In the genomic region with DNA sequence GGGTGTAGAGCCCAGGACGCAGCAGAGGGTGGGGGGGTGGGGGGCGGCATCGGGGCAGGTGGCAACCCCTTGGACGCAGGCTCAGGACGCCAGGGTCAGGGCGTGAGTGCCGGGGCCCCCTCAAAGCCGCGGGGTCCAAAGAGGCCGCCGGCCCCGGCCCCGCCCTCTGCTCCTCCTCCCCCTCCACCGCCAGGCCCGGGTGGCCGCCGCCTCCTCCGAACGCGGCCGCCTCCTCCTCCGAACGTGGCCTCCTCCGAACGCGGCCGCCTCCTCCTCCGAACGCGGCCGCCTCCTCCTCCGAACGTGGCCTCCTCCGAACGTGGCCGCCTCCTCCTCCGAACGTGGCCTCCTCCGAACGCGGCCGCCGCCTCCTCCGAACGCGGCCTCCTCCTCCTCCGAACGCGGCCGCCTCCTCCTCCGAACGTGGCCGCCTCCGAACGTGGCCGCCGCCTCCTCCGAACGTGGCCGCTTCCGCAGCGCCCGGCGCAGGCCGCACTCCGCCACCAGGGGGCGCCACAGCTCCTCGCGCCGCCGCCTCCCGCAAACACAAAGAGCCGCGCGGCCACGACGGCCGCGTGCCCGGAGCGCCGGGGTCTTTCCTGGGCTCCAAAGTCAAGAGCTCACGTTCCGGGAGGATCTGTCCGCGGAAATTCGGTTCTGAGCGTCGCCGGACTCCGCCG, we compare ENCODE assay signal across 1 cellular context.
TF ChIP-seq lines count a peak whose summit lies in the region.

No MANE protein-coding gene starts in this region.

TF ChIP-seq in HepG2, 621 proteins besides CTCF, POLR2A, EP300 and RAD21 (continued from another document and continues in another):
- TF ChIP-seq, protein P1, sequence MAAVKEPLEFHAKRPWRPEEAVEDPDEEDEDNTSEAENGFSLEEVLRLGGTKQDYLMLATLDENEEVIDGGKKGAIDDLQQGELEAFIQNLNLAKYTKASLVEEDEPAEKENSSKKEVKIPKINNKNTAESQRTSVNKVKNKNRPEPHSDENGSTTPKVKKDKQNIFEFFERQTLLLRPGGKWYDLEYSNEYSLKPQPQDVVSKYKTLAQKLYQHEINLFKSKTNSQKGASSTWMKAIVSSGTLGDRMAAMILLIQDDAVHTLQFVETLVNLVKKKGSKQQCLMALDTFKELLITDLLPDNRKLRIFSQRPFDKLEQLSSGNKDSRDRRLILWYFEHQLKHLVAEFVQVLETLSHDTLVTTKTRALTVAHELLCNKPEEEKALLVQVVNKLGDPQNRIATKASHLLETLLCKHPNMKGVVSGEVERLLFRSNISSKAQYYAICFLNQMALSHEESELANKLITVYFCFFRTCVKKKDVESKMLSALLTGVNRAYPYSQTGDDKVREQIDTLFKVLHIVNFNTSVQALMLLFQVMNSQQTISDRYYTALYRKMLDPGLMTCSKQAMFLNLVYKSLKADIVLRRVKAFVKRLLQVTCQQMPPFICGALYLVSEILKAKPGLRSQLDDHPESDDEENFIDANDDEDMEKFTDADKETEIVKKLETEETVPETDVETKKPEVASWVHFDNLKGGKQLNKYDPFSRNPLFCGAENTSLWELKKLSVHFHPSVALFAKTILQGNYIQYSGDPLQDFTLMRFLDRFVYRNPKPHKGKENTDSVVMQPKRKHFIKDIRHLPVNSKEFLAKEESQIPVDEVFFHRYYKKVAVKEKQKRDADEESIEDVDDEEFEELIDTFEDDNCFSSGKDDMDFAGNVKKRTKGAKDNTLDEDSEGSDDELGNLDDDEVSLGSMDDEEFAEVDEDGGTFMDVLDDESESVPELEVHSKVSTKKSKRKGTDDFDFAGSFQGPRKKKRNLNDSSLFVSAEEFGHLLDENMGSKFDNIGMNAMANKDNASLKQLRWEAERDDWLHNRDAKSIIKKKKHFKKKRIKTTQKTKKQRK (IDR thresholded peaks at IDR 0.05; ENCODE audit: low read length) = no peak
- TF ChIP-seq ADNP (CRISPR knock-in tag; IDR thresholded peaks at IDR 0.05) = no peak
- TF ChIP-seq BHLHE40 (IDR thresholded peaks at IDR 0.05; ENCODE audit: low read length) = 0 out of 2 replicates have a peak, but pooled peaks have one; percentile 22
- TF ChIP-seq ZNF335 (CRISPR knock-in tag; IDR thresholded peaks at IDR 0.05) = no peak
- TF ChIP-seq ZNF724P (CRISPR knock-in tag; IDR thresholded peaks at IDR 0.05; ENCODE audit: borderline replicate concordance) = no peak
- no peak for TF ChIP-seq PAWR (CRISPR knock-in tag; IDR thresholded peaks at IDR 0.05; ENCODE audit: borderline replicate concordance)
- 0 out of 2 replicates have a peak, but pooled peaks have one; percentile 53 for TF ChIP-seq ARNT2 (CRISPR knock-in tag; IDR thresholded peaks at IDR 0.05; ENCODE audit: low read depth)
- no peak for TF ChIP-seq EEA1 (CRISPR knock-in tag; IDR thresholded peaks at IDR 0.05; ENCODE audit: borderline replicate concordance)
- TF ChIP-seq, protein P2, sequence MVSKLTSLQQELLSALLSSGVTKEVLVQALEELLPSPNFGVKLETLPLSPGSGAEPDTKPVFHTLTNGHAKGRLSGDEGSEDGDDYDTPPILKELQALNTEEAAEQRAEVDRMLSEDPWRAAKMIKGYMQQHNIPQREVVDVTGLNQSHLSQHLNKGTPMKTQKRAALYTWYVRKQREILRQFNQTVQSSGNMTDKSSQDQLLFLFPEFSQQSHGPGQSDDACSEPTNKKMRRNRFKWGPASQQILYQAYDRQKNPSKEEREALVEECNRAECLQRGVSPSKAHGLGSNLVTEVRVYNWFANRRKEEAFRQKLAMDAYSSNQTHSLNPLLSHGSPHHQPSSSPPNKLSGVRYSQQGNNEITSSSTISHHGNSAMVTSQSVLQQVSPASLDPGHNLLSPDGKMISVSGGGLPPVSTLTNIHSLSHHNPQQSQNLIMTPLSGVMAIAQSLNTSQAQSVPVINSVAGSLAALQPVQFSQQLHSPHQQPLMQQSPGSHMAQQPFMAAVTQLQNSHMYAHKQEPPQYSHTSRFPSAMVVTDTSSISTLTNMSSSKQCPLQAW (CRISPR knock-in tag; IDR thresholded peaks at IDR 0.05) = no peak
- TF ChIP-seq REXO4 (CRISPR knock-in tag; IDR thresholded peaks at IDR 0.05; ENCODE audit: borderline replicate concordance) = 0 out of 2 replicates have a peak, but pooled peaks have one; percentile 52
- peak; percentile 56; the same call in 1 of the 2 replicates for TF ChIP-seq ZNF607 (CRISPR knock-in tag; IDR thresholded peaks at IDR 0.05; ENCODE audit: borderline replicate concordance)
- TF ChIP-seq MYC (CRISPR knock-in tag; IDR thresholded peaks at IDR 0.05; ENCODE audit: borderline replicate concordance) = peak; percentile 84
- TF ChIP-seq NCOA1 (CRISPR knock-in tag; IDR thresholded peaks at IDR 0.05) = no peak
- no peak for TF ChIP-seq ZNF549 (CRISPR knock-in tag; IDR thresholded peaks at IDR 0.05)
- TF ChIP-seq ZNF121 (CRISPR knock-in tag; IDR thresholded peaks at IDR 0.05) = no peak
- TF ChIP-seq ZNF883 (CRISPR knock-in tag; IDR thresholded peaks at IDR 0.05; ENCODE audit: not compliant biosample characterization) = peak; percentile 58
- TF ChIP-seq, protein P3, sequence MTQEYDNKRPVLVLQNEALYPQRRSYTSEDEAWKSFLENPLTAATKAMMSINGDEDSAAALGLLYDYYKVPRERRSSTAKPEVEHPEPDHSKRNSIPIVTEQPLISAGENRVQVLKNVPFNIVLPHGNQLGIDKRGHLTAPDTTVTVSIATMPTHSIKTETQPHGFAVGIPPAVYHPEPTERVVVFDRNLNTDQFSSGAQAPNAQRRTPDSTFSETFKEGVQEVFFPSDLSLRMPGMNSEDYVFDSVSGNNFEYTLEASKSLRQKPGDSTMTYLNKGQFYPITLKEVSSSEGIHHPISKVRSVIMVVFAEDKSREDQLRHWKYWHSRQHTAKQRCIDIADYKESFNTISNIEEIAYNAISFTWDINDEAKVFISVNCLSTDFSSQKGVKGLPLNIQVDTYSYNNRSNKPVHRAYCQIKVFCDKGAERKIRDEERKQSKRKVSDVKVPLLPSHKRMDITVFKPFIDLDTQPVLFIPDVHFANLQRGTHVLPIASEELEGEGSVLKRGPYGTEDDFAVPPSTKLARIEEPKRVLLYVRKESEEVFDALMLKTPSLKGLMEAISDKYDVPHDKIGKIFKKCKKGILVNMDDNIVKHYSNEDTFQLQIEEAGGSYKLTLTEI (CRISPR knock-in tag; conservative IDR thresholded peaks at IDR 0.05) = no peak
- TF ChIP-seq MBD4 (IDR thresholded peaks at IDR 0.05; ENCODE audit: borderline replicate concordance, low read length) = no peak
- no peak for TF ChIP-seq KAT8 (CRISPR knock-in tag; IDR thresholded peaks at IDR 0.05)
- TF ChIP-seq ELF3 (CRISPR knock-in tag; IDR thresholded peaks at IDR 0.05) = peak; percentile 58
- no peak for TF ChIP-seq ZFP36L2 (CRISPR knock-in tag; IDR thresholded peaks at IDR 0.05)
- TF ChIP-seq MED13 (CRISPR knock-in tag; IDR thresholded peaks at IDR 0.05) = no peak
- TF ChIP-seq, protein P4, sequence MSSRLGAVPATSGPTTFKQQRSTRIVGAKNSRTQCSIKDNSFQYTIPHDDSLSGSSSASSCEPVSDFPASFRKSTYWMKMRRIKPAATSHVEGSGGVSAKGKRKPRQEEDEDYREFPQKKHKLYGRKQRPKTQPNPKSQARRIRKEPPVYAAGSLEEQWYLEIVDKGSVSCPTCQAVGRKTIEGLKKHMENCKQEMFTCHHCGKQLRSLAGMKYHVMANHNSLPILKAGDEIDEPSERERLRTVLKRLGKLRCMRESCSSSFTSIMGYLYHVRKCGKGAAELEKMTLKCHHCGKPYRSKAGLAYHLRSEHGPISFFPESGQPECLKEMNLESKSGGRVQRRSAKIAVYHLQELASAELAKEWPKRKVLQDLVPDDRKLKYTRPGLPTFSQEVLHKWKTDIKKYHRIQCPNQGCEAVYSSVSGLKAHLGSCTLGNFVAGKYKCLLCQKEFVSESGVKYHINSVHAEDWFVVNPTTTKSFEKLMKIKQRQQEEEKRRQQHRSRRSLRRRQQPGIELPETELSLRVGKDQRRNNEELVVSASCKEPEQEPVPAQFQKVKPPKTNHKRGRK (CRISPR knock-in tag; IDR thresholded peaks at IDR 0.05) = no peak
- TF ChIP-seq, protein P5, sequence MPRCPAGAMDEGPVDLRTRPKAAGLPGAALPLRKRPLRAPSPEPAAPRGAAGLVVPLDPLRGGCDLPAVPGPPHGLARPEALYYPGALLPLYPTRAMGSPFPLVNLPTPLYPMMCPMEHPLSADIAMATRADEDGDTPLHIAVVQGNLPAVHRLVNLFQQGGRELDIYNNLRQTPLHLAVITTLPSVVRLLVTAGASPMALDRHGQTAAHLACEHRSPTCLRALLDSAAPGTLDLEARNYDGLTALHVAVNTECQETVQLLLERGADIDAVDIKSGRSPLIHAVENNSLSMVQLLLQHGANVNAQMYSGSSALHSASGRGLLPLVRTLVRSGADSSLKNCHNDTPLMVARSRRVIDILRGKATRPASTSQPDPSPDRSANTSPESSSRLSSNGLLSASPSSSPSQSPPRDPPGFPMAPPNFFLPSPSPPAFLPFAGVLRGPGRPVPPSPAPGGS (CRISPR knock-in tag; IDR thresholded peaks at IDR 0.05) = peak; percentile 77; the same call in 1 of the 2 replicates
- TF ChIP-seq FOXA3 (CRISPR knock-in tag; IDR thresholded peaks at IDR 0.05) = peak; percentile 44; the same call in 1 of the 2 replicates
- TF ChIP-seq ZMAT3 (CRISPR knock-in tag; conservative IDR thresholded peaks at IDR 0.05) = peak; percentile 59; the same call in 1 of the 2 replicates
- no peak for TF ChIP-seq NR1H2 (CRISPR knock-in tag; IDR thresholded peaks at IDR 0.05; ENCODE audit: borderline replicate concordance, low read depth)
- no peak for TF ChIP-seq ZNF788 (CRISPR knock-in tag; IDR thresholded peaks at IDR 0.05; ENCODE audit: borderline replicate concordance)
- TF ChIP-seq, protein P6, sequence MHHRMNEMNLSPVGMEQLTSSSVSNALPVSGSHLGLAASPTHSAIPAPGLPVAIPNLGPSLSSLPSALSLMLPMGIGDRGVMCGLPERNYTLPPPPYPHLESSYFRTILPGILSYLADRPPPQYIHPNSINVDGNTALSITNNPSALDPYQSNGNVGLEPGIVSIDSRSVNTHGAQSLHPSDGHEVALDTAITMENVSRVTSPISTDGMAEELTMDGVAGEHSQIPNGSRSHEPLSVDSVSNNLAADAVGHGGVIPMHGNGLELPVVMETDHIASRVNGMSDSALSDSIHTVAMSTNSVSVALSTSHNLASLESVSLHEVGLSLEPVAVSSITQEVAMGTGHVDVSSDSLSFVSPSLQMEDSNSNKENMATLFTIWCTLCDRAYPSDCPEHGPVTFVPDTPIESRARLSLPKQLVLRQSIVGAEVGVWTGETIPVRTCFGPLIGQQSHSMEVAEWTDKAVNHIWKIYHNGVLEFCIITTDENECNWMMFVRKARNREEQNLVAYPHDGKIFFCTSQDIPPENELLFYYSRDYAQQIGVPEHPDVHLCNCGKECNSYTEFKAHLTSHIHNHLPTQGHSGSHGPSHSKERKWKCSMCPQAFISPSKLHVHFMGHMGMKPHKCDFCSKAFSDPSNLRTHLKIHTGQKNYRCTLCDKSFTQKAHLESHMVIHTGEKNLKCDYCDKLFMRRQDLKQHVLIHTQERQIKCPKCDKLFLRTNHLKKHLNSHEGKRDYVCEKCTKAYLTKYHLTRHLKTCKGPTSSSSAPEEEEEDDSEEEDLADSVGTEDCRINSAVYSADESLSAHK (CRISPR knock-in tag; IDR thresholded peaks at IDR 0.05; ENCODE audit: borderline replicate concordance) = no peak
- TF ChIP-seq, protein P7, sequence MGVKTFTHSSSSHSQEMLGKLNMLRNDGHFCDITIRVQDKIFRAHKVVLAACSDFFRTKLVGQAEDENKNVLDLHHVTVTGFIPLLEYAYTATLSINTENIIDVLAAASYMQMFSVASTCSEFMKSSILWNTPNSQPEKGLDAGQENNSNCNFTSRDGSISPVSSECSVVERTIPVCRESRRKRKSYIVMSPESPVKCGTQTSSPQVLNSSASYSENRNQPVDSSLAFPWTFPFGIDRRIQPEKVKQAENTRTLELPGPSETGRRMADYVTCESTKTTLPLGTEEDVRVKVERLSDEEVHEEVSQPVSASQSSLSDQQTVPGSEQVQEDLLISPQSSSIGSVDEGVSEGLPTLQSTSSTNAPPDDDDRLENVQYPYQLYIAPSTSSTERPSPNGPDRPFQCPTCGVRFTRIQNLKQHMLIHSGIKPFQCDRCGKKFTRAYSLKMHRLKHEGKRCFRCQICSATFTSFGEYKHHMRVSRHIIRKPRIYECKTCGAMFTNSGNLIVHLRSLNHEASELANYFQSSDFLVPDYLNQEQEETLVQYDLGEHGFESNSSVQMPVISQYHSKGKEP (CRISPR knock-in tag; IDR thresholded peaks at IDR 0.05) = no peak
- TF ChIP-seq HNF4A (CRISPR knock-in tag; IDR thresholded peaks at IDR 0.05) = no peak
- TF ChIP-seq, protein P8, sequence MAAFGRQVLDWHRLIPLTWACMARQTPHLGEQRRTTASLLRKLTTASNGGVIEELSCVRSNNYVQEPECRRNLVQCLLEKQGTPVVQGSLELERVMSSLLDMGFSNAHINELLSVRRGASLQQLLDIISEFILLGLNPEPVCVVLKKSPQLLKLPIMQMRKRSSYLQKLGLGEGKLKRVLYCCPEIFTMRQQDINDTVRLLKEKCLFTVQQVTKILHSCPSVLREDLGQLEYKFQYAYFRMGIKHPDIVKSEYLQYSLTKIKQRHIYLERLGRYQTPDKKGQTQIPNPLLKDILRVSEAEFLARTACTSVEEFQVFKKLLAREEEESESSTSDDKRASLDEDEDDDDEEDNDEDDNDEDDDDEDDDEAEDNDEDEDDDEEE (CRISPR knock-in tag; IDR thresholded peaks at IDR 0.05) = 0 out of 2 replicates have a peak, but pooled peaks have one; percentile 43
- no peak for TF ChIP-seq ZNF775 (CRISPR knock-in tag; IDR thresholded peaks at IDR 0.05; ENCODE audit: borderline replicate concordance)
- TF ChIP-seq ZNF792 (CRISPR knock-in tag; IDR thresholded peaks at IDR 0.05) = 0 out of 2 replicates have a peak, but pooled peaks have one; percentile 40
- TF ChIP-seq, protein P9, sequence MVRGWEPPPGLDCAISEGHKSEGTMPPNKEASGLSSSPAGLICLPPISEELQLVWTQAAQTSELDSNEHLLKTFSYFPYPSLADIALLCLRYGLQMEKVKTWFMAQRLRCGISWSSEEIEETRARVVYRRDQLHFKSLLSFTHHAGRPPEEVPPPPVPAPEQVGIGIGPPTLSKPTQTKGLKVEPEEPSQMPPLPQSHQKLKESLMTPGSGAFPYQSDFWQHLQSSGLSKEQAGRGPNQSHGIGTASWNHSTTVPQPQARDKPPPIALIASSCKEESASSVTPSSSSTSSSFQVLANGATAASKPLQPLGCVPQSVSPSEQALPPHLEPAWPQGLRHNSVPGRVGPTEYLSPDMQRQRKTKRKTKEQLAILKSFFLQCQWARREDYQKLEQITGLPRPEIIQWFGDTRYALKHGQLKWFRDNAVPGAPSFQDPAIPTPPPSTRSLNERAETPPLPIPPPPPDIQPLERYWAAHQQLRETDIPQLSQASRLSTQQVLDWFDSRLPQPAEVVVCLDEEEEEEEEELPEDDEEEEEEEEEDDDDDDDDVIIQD (CRISPR knock-in tag; IDR thresholded peaks at IDR 0.05; ENCODE audit: low read depth) = no peak
